ENCODE assay signal across 6 cellular contexts in genomic region chr2:110855841-110856240, GRCh38.
DNase-seq lines count a peak whose midpoint lies in the region; ATAC-seq, FAIRE-seq and TF ChIP-seq lines count a peak whose summit lies in the region.
"Not testable (repeated sequence)": the region's sequence is repeated elsewhere in the genome, so short reads cannot be mapped to it uniquely, and the experiment has no call there.

No MANE protein-coding gene starts in this region.

- H3K27ac Mint-ChIP-seq in T-cell (peak overlapping the region; percentile 12 to 37), neural crest cell (ENCODE audit: unreplicated experiment) (peak overlapping the region; percentile 15)
- H3K27ac Mint-ChIP-seq in activated naive CD4-positive, alpha-beta T cell treated with anti-CD3 and anti-CD28 coated beads, Interleukin-2, amount 50 U/mL, for 24 hours, result peak overlapping the region; percentile 3

- CTCF ChIA-PET in A549 (lab: Yijun Ruan, JAX), result interaction anchor here (1.0 to 1.1 kb wide), 2 partner anchors 43 to 45 kb away, joined by 3 read pairs; no protein-coding TSS in a partner anchor
- CTCF ChIA-PET in T-cell (lab: Charles Lee); K562 (lab: Yijun Ruan, JAX; ENCODE audit: low intra/inter-chr PET ratio); HepG2 (lab: Yijun Ruan, JAX; ENCODE audit: low intra/inter-chr PET ratio, low total read pairs): not testable (repeated sequence)

- TF ChIP-seq CTCF in A549 (IDR thresholded peaks at IDR 0.05); K562 (IDR thresholded peaks at IDR 0.05 in 2 of 3, conservative IDR thresholded peaks at IDR 0.05 in 1 of 3; ENCODE audit: insufficient read depth in 2 of 3, low read depth in 1 of 3, low read length in 3 of 3); HepG2 (CRISPR knock-in tag; IDR thresholded peaks at IDR 0.05); neural crest cell (conservative IDR thresholded peaks at IDR 0.05): not testable (repeated sequence)

- TF ChIP-seq EP300 in A549 (IDR thresholded peaks at IDR 0.05); K562 (IDR thresholded peaks at IDR 0.05; ENCODE audit: low read length); HepG2 (IDR thresholded peaks at IDR 0.05; ENCODE audit: low read depth in 2 of 2, low read length in 2 of 2); HepG2 (CRISPR knock-in tag; IDR thresholded peaks at IDR 0.05; ENCODE audit: borderline replicate concordance): not testable (repeated sequence)

- not testable (repeated sequence) for FAIRE-seq in A549 (lab: Jason Lieb, UNC); K562 (lab: Jason Lieb, UNC); HepG2 (lab: Jason Lieb, UNC)

- peaks cover 25 to 49% of the 10 kb centered on the region in 2 experiments for H3K27me3 ChIP-seq in K562 (ENCODE audit: control insufficient read depth in 2 of 2, insufficient read depth in 2 of 2, low read length in 2 of 2)
- peaks cover 6 to 48% of the 10 kb centered on the region in 2 experiments for H3K27me3 ChIP-seq in HepG2 (ENCODE audit: control insufficient read depth in 1 of 2, insufficient read depth in 2 of 2, low read length in 2 of 2)

- not testable (repeated sequence) for BruUV-seq in K562 (replicated peaks; lab: Mats Ljungman, UMichigan); HepG2 (replicated peaks; lab: Mats Ljungman, UMichigan)

- intact Hi-C loops in K562 (cut with micrococcal nuclease); HepG2 (cut with micrococcal nuclease; ENCODE audit: unreplicated experiment): not testable (repeated sequence)

- H2AFZ ChIP-seq in K562 (ENCODE audit: low read depth, low read length); HepG2 (ENCODE audit: low read length): not testable (repeated sequence)

- not testable (repeated sequence) for H3K4me3 Mint-ChIP-seq in T-cell; activated naive CD4-positive, alpha-beta T cell treated with anti-CD3 and anti-CD28 coated beads, Interleukin-2, amount 50 U/mL, for 24 hours; neural crest cell

- H3K27ac ChIP-seq in A549; K562 (ENCODE audit: extremely low read depth, low read depth, low read length); HepG2 (ENCODE audit: extremely low read length, insufficient read depth, low read length): not testable (repeated sequence)

- not testable (repeated sequence) for H3K36me3 ChIP-seq in K562 (ENCODE audit: control insufficient read depth, insufficient read depth, low read length); HepG2 (replicated peaks in 1 of 2; ENCODE audit: control insufficient read depth in 1 of 2, insufficient read depth in 2 of 2, low read length in 2 of 2)

- H3K4me3 ChIP-seq in A549; K562; HepG2 (replicated peaks in 1 of 3; ENCODE audit: insufficient read depth in 1 of 3, low read depth in 2 of 3, low read length in 3 of 3): not testable (repeated sequence)

- not testable (repeated sequence) for H4K20me1 ChIP-seq in K562 (replicated peaks; ENCODE audit: control insufficient read depth, insufficient read depth, low read length); HepG2 (ENCODE audit: insufficient read depth, low read length)

- not testable (repeated sequence) for H3K27me3 Mint-ChIP-seq in T-cell; neural crest cell (ENCODE audit: low read depth)
- peaks cover 17% of the 10 kb centered on the region for H3K27me3 Mint-ChIP-seq in activated naive CD4-positive, alpha-beta T cell treated with anti-CD3 and anti-CD28 coated beads, Interleukin-2, amount 50 U/mL, for 24 hours

- not testable (repeated sequence) for TF ChIP-seq POLR2A in A549 (IDR thresholded peaks at IDR 0.05; ENCODE audit: low read length); K562 (conservative IDR thresholded peaks at IDR 0.05); HepG2 (IDR thresholded peaks at IDR 0.05; ENCODE audit: insufficient read depth in 1 of 2, low read depth in 2 of 2, low read length in 2 of 2)

- H3K4me1 Mint-ChIP-seq in T-cell (peaks cover 63 to 69% (median 64%) of the 10 kb centered on the region in 3 donors), neural crest cell (peaks cover 32% of the 10 kb centered on the region)
- peaks cover 67% of the 10 kb centered on the region for H3K4me1 Mint-ChIP-seq in activated naive CD4-positive, alpha-beta T cell treated with anti-CD3 and anti-CD28 coated beads, Interleukin-2, amount 50 U/mL, for 24 hours

- H3K9ac ChIP-seq in K562 (ENCODE audit: insufficient read depth in 1 of 2, low read depth in 2 of 2, low read length in 2 of 2); HepG2 (ENCODE audit: insufficient read depth, low read depth, low read length): not testable (repeated sequence)

- not testable (repeated sequence) for ATAC-seq in A549; T-cell (replicated peaks in 1 of 4); K562; HepG2

- H3K9me3 ChIP-seq in A549, result peaks cover 11% of the 10 kb centered on the region; the same call in 2 of the 3 replicates
- not testable (repeated sequence) for H3K9me3 ChIP-seq in K562 (replicated peaks; ENCODE audit: control insufficient read depth, insufficient read depth, low read depth, low read length); HepG2 (ENCODE audit: low read length)

- TF ChIP-seq RAD21 in A549 (conservative IDR thresholded peaks at IDR 0.05 in 1 of 2, IDR thresholded peaks at IDR 0.05 in 1 of 2); K562 (CRISPR knock-in tag; conservative IDR thresholded peaks at IDR 0.05 in 1 of 2, IDR thresholded peaks at IDR 0.05 in 1 of 2); HepG2 (CRISPR knock-in tag; IDR thresholded peaks at IDR 0.05): not testable (repeated sequence)

- 46% methylated on average over 7 of the region's 7 CpGs for whole genome bisulfite sequencing in A549 (ENCODE audit: missing lambda C conversion rate)
- WGBS in K562 (ENCODE audit: insufficient coverage, low coverage, missing lambda C conversion rate), result 0% methylated on average over 7 of the region's 7 CpGs
- WGBS in HepG2 (ENCODE audit: low lambda C conversion rate), result 43% methylated on average over 7 of the region's 7 CpGs

- in situ Hi-C loops in K562 (cut with MboI); HepG2 (cut with HindIII; ENCODE audit: extremely low pct_ligation_motif_present, low pct_unique_long_range_greater_than_20kb): not testable (repeated sequence)

- not testable (repeated sequence) for H3K4me1 ChIP-seq in A549; K562 (replicated peaks in 1 of 2; ENCODE audit: control insufficient read depth in 2 of 2, insufficient read depth in 2 of 2, low read length in 2 of 2); HepG2 (ENCODE audit: insufficient read depth, low read length)

- POLR2A ChIA-PET in A549 (lab: Yijun Ruan, JAX); T-cell (lab: Charles Lee); K562 (lab: Yijun Ruan, JAX); HepG2 (lab: Yijun Ruan, JAX): not testable (repeated sequence)

- not testable (repeated sequence) for H3K4me2 ChIP-seq in A549; K562 (ENCODE audit: insufficient read depth, low read length); HepG2 (ENCODE audit: low read depth, low read length)

- not testable (repeated sequence) for H3K36me3 Mint-ChIP-seq in T-cell; activated naive CD4-positive, alpha-beta T cell treated with anti-CD3 and anti-CD28 coated beads, Interleukin-2, amount 50 U/mL, for 24 hours; neural crest cell (ENCODE audit: low read depth)

- H3K9me3 Mint-ChIP-seq in T-cell; activated naive CD4-positive, alpha-beta T cell treated with anti-CD3 and anti-CD28 coated beads, Interleukin-2, amount 50 U/mL, for 24 hours; neural crest cell: not testable (repeated sequence)

- H3K9me1 ChIP-seq in K562 (ENCODE audit: control insufficient read depth, insufficient read depth, low read length), result not testable (repeated sequence)

- DNase-seq in A549 (ENCODE audit: low read depth in 1 of 2, low spot score in 1 of 2); T-cell; K562 (ENCODE audit: extremely low read depth in 1 of 4, low spot score in 3 of 4); HepG2 (ENCODE audit: low spot score); neural crest cell (ENCODE audit: low read depth, low spot score): not testable (repeated sequence)

- not testable (repeated sequence) for H3K79me2 ChIP-seq in K562 (ENCODE audit: control insufficient read depth, insufficient read depth, low read length); HepG2 (ENCODE audit: insufficient read depth, low read length)

TF ChIP-seq in A549, 52 proteins besides CTCF, POLR2A, EP300 and RAD21:
- TF ChIP-seq MAFK (IDR thresholded peaks at IDR 0.05; ENCODE audit: partially characterized antibody), result peak; percentile 73
TF ChIP-seq in A549: peak in this region for 1; not testable (repeated sequence) for 51.

TF ChIP-seq in K562, 482 proteins besides CTCF, POLR2A, EP300 and RAD21:
- 0 out of 2 replicates have a peak, but pooled peaks have one; percentile 10 for TF ChIP-seq MAFF (IDR thresholded peaks at IDR 0.05; ENCODE audit: low read length)
- TF ChIP-seq ZNF316 (IDR thresholded peaks at IDR 0.05), result peak; percentile 65
TF ChIP-seq in K562: peak in this region for 2; not testable (repeated sequence) for 480.

TF ChIP-seq in HepG2, 621 proteins besides CTCF, POLR2A, EP300 and RAD21:
- peak; percentile 51 to 69; a peak in 3 of 4 replicates for TF ChIP-seq MAFK (conservative IDR thresholded peaks at IDR 0.05 in 1 of 2, IDR thresholded peaks at IDR 0.05 in 1 of 2; ENCODE audit: low read length in 2 of 2)
